Comparison of ENCODE assay signal across 21 cellular contexts in the genomic region with DNA sequence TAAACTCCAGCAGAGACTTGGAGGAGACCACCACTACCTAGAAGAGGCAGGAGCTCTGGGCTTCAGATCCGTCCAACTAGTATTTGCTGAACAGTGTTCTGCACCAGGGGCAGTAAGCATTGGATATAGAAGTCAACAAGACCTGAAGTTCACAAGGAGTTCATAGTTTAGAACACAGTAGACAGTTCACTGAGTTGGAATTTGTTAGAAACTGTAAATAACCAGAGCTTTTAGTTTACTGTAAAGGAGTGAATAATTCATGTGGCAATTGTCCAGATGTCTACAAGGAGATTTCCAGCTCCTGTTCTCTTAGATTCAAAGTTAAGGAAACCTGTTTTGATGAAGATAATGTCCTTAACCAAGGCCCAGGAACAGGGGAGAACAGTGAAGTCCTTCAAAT.
"Had no signal": no experiment of that assay in that cellular context is flagged by ENCODE, and none has a peak within 500 bp of the region (broad histone marks: within the 10 kb centered on the region; RNA-seq: fewer than 3 reads in every experiment).

No MANE protein-coding gene starts in this region.

- ATAC-seq: foreskin keratinocyte; lower lobe of right lung; right cardiac atrium; stimulated activated effector memory CD8-positive, alpha-beta T cell treated with anti-CD3 and anti-CD28 coated beads, Interleukin-12 subunit alpha, Interleukin-12 subunit beta, amount 100 ng/mL, for 72 hours had no signal

- H3K27ac ChIP-seq: brain microvascular endothelial cell, coronary artery, foreskin keratinocyte, lower lobe of right lung, skin epidermis, stomach, vagina, VCaP had no signal

- H3K4me1 ChIP-seq: foreskin keratinocyte, lower lobe of right lung, stomach had no signal

- H3K4me3 Mint-ChIP-seq: activated naive CD8-positive, alpha-beta T cell treated with anti-CD3 and anti-CD28 coated beads for 36 hours; central memory CD8-positive, alpha-beta T cell; stimulated activated effector memory CD8-positive, alpha-beta T cell treated with anti-CD3 and anti-CD28 coated beads, Interleukin-12 subunit alpha, Interleukin-12 subunit beta, amount 100 ng/mL, for 72 hours; T-helper 1 cell treated with Interleukin-12 subunit alpha and Interleukin-12 subunit beta and Interleukin-4 antibody, amounts not matched to agents 30 μg/mL and 1 μg/mL, for 36 hours had no signal

- H3K27ac Mint-ChIP-seq: activated naive CD8-positive, alpha-beta T cell treated with anti-CD3 and anti-CD28 coated beads for 36 hours; progenitor cell of endocrine pancreas; stimulated activated effector memory CD8-positive, alpha-beta T cell treated with anti-CD3 and anti-CD28 coated beads, Interleukin-12 subunit alpha, Interleukin-12 subunit beta, amount 100 ng/mL, for 72 hours; T-helper 1 cell treated with Interleukin-12 subunit alpha and Interleukin-12 subunit beta and Interleukin-4 antibody, amounts not matched to agents 30 μg/mL and 1 μg/mL, for 36 hours had no signal

- H3K9me3 ChIP-seq: lower lobe of right lung, vagina had no signal

- H3K27me3 Mint-ChIP-seq: activated naive CD8-positive, alpha-beta T cell treated with anti-CD3 and anti-CD28 coated beads for 36 hours; progenitor cell of endocrine pancreas had no signal

- H3K27me3 ChIP-seq: brain microvascular endothelial cell, foreskin keratinocyte, stomach, vagina had no signal

- H3K36me3 Mint-ChIP-seq: stimulated activated effector memory CD8-positive, alpha-beta T cell treated with anti-CD3 and anti-CD28 coated beads, Interleukin-12 subunit alpha, Interleukin-12 subunit beta, amount 100 ng/mL, for 72 hours had no signal

- H3K4me3 ChIP-seq: coronary artery, lower lobe of right lung, skin epidermis, stomach, vagina had no signal

- DNase-seq: activated CD4-positive, alpha-beta T cell treated with anti-CD3 and anti-CD28 coated beads for 1 hour; activated CD4-positive, alpha-beta T cell treated with anti-CD3 and anti-CD28 coated beads, Interleukin-2, amount 50 U/mL, for 4 hours; activated naive CD8-positive, alpha-beta T cell treated with anti-CD3 and anti-CD28 coated beads for 36 hours; amygdala; brain microvascular endothelial cell; foreskin keratinocyte; hippocampal formation; lower lobe of right lung; right cardiac atrium; stimulated activated CD4-positive, alpha-beta T cell treated with anti-CD3 and anti-CD28 coated beads, Interleukin-15, amount 100 ng/mL, for 24 hours; stimulated activated CD4-positive, alpha-beta T cell treated with anti-CD3 and anti-CD28 coated beads, Interleukin-4, amount 100 ng/mL, for 24 hours; stomach; trophoblast cell had no signal

- H3K36me3 ChIP-seq: brain microvascular endothelial cell, lower lobe of right lung, stomach, vagina had no signal
